ENCODE assay signal across 1 cellular context in the genomic region with DNA sequence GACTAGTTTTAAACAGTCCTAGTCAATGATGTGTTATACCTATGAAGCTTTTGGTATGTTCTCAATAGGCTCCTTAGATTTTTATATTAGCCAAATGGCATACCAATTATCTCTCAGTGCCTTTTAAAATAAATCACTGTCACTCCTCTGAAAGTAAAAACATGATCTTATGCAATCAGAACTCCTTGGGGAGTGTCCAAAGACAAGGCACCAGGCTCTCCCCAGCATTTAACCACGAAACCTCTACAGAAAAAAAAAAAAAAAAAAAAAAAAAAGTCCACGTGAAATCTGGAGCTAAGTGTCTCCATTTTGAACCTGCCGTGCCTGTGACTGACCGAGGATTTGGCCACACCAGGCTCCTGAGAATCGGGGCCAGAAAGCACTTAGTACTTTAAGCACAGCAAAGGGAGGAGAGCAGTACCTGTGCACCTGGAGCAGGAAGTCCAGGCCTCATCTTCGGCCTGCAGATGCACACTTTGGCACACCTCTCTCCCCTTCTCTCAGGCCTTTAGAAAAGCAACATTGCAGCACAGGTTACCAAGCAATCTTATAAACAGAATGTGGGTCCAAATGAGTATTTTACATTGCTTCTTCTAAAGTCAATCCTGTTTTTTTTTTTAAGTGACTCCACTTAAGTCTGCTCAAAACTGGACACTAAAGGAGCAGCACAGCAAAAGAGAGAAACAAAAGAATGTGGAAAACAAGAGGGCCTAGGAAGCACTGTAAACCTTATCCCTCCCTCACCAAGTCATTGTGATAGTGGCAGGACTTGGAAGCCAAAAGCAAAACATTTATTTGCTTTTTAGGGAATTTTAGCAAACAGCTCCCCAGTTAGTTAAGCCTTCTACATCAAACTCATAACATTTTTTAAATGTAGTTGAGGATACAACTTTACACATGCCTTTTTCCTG.
A peak's percentile ranks its signal among the peaks of the same experiment; 100 is the strongest.
TF ChIP-seq lines count a peak whose summit lies in the region.

No MANE protein-coding gene starts in this region.

TF ChIP-seq in HEK293, 187 proteins besides CTCF, POLR2A, EP300 and RAD21 (continued from another document):
- TF ChIP-seq WT1 (tag by site-specific recombination; IDR thresholded peaks at IDR 0.05): 0 out of 2 replicates have a peak, but pooled peaks have one; percentile 18
TF ChIP-seq in HEK293: peak in this region for 2.
